ENCODE assay signal across 8 cellular contexts in genomic region chr4:111234939-111235338, GRCh38.
"Had no signal": no experiment of that assay in that cellular context is flagged by ENCODE, and none has a peak within 500 bp of the region (broad histone marks: within the 10 kb centered on the region; RNA-seq: fewer than 3 reads in every experiment).

No MANE protein-coding gene starts in this region.

- H3K36me3 ChIP-seq: HAP-1 had no signal

- H3K27ac ChIP-seq: GM23248, HL-60 had no signal

- ATAC-seq: HCT116, HepG2 had no signal

- DNase-seq: GM23248, GOT3, H7, HFFc6 had no signal

- H3K4me1 ChIP-seq: HAP-1 had no signal

- H2AFZ ChIP-seq: GM23248 had no signal

- H3K9ac ChIP-seq: GM23248 had no signal

- H3K4me3 ChIP-seq: GM23248, HAP-1 had no signal

- H3K9me3 ChIP-seq: HAP-1 had no signal
